8 cellular contexts compared by ENCODE assay signal in the genomic region with DNA sequence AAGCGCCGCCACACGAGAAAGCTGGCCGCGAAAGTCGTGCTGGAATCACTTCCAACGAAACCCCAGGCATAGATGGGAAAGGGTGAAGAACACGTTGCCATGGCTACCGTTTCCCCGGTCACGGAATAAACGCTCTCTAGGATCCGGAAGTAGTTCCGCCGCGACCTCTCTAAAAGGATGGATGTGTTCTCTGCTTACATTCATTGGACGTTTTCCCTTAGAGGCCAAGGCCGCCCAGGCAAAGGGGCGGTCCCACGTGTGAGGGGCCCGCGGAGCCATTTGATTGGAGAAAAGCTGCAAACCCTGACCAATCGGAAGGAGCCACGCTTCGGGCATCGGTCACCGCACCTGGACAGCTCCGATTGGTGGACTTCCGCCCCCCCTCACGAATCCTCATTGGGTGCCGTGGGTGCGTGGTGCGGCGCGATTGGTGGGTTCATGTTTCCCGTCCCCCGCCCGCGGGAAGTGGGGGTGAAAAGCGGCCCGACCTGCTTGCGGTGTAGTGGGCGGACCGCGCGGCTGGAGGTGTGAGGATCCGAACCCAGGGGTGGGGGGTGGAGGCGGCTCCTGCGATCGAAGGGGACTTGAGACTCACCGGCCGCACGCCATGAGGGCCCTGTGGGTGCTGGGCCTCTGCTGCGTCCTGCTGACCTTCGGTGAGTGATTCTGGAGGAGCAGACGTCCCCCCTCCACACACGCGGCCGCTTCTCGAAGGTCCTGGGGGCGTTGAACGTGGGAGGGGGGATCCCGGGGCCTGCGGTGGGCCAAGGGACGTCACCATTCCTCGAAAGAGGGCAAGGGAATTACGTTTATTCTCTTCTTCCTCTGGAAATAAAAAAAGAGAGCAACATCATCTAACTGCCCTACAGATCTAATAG. TPM values are rescaled to one million over a fixed set of nuclear protein-coding genes. Genes with fewer than 3 reads are reported as not detected.
DNase-seq lines count a peak whose midpoint lies in the region; ATAC-seq and TF ChIP-seq lines count a peak whose summit lies in the region.

HSP90B1 (plus strand) TSS at position 502 of the 878 bp plus-strand sequence; CDS start at position 608, 106 bp downstream.

- H3K27me3 Mint-ChIP-seq in activated T-helper 2 cell treated with anti-CD3 and anti-CD28 coated beads, Interferon-gamma antibody, Interleukin-2, Interleukin-4, amounts not matched to agents 10 μg/mL and 5 μg/mL and 100 μg/mL, durations not matched to agents 14 hours and 24 hours and 36 hours (ENCODE audit: low read depth) = no peaks in the 10 kb centered on the region
- peaks cover 0 to 4% (median 0%) of the 10 kb centered on the region in 5 donors for H3K27me3 Mint-ChIP-seq in naive thymus-derived CD4-positive, alpha-beta T cell
- H3K27me3 Mint-ChIP-seq in stimulated activated naive B cell treated with anti-CD40 and anti-IgM and Interleukin-4, amounts not matched to agents 10 μg/mL and 1 μg/mL and 100 μg/mL, for 72 hours = no peaks in the 10 kb centered on the region

- POLR2A ChIA-PET in naive thymus-derived CD4-positive, alpha-beta T cell (lab: Charles Lee) = interaction anchor here (0.6 to 5.7 kb wide), 35 partner anchors 8 to 1306 kb away, joined by 3 to 149 read pairs (median 7); partner anchors contain the start of genes APPL2, EID3, HCFC2 and NFYB

- H3K27me3 ChIP-seq in RWPE2 (ENCODE audit: insufficient read depth, poor library complexity, severe bottlenecking) (no peaks in the 10 kb centered on the region), fibroblast of lung (ENCODE audit: control insufficient read depth, insufficient read depth, low read length) (no peaks in the 10 kb centered on the region)
- no peaks in the 10 kb centered on the region for H3K27me3 ChIP-seq in naive thymus-derived CD4-positive, alpha-beta T cell (ENCODE audit: control insufficient read depth in 2 of 2, insufficient read depth in 2 of 2, low read length in 2 of 2)

- DNase-seq in EH (ENCODE audit: low read depth) (peak; percentile 100), H4 (ENCODE audit: low spot score) (peak; percentile 100), LoVo (ENCODE audit: low spot score) (peak; percentile 100), RWPE2 (ENCODE audit: low spot score) (peak; percentile 100), fibroblast of lung (ENCODE audit: low read depth in 2 of 2) (peak; percentile 100)
- peak; percentile 99 for DNase-seq in activated T-helper 2 cell treated with anti-CD3 and anti-CD28 coated beads, Interferon-gamma antibody, Interleukin-2, Interleukin-4, amounts not matched to agents 10 μg/mL and 5 μg/mL and 100 μg/mL, durations not matched to agents 14 hours and 24 hours and 36 hours (ENCODE audit: low spot score)
- DNase-seq in naive thymus-derived CD4-positive, alpha-beta T cell = peak; percentile 95 to 100 (median 99)
- DNase-seq in stimulated activated naive B cell treated with anti-CD40 and anti-IgM and Interleukin-4, amounts not matched to agents 10 μg/mL and 1 μg/mL and 100 μg/mL, for 72 hours = peak; percentile 100

- CTCF ChIA-PET in naive thymus-derived CD4-positive, alpha-beta T cell (lab: Charles Lee) = interaction anchor here (0.7 to 3.3 kb wide), 7 partner anchors 10 to 179 kb away, joined by 3 to 18 read pairs (median 8); partner anchors contain the start of gene TDG

- H4K20me1 ChIP-seq in fibroblast of lung (ENCODE audit: control insufficient read depth, extremely low read depth, insufficient read depth, low read length) = no peaks in the 10 kb centered on the region

- peak within 1 kb of the TSS; percentile 86 for H3K4me3 Mint-ChIP-seq in activated T-helper 2 cell treated with anti-CD3 and anti-CD28 coated beads, Interferon-gamma antibody, Interleukin-2, Interleukin-4, amounts not matched to agents 10 μg/mL and 5 μg/mL and 100 μg/mL, durations not matched to agents 14 hours and 24 hours and 36 hours (ENCODE audit: low read depth)
- peak within 1 kb of the TSS; percentile 84 to 99 (median 92) for H3K4me3 Mint-ChIP-seq in naive thymus-derived CD4-positive, alpha-beta T cell
- H3K4me3 Mint-ChIP-seq in stimulated activated naive B cell treated with anti-CD40 and anti-IgM and Interleukin-4, amounts not matched to agents 10 μg/mL and 1 μg/mL and 100 μg/mL, for 72 hours = peak within 1 kb of the TSS; percentile 86 to 92

- H3K4me1 Mint-ChIP-seq in activated T-helper 2 cell treated with anti-CD3 and anti-CD28 coated beads, Interferon-gamma antibody, Interleukin-2, Interleukin-4, amounts not matched to agents 10 μg/mL and 5 μg/mL and 100 μg/mL, durations not matched to agents 14 hours and 24 hours and 36 hours (ENCODE audit: low read depth) = peaks cover 46% of the 10 kb centered on the region
- H3K4me1 Mint-ChIP-seq in naive thymus-derived CD4-positive, alpha-beta T cell = peaks cover 41 to 67% (median 52%) of the 10 kb centered on the region in 7 donors
- H3K4me1 Mint-ChIP-seq in stimulated activated naive B cell treated with anti-CD40 and anti-IgM and Interleukin-4, amounts not matched to agents 10 μg/mL and 1 μg/mL and 100 μg/mL, for 72 hours = peaks cover 32 to 55% of the 10 kb centered on the region in 2 donors

- H2AFZ ChIP-seq in fibroblast of lung (ENCODE audit: low read length) = peak within 1 kb of the TSS; percentile 89

- no peaks in the 10 kb centered on the region for H3K9me3 ChIP-seq in RWPE2 (ENCODE audit: severe bottlenecking)
- no peaks in the 10 kb centered on the region for H3K9me3 ChIP-seq in fibroblast of lung (ENCODE audit: control insufficient read depth, insufficient read depth, low read depth, low read length)
- H3K9me3 ChIP-seq in naive thymus-derived CD4-positive, alpha-beta T cell (ENCODE audit: control insufficient read depth in 2 of 3, low read length in 3 of 3) = no peaks in the 10 kb centered on the region

- TF ChIP-seq CTCF in RWPE2 (IDR thresholded peaks at IDR 0.05; ENCODE audit: poor library complexity, severe bottlenecking) = no peak
- no peak for TF ChIP-seq CTCF in fibroblast of lung (conservative IDR thresholded peaks at IDR 0.05 in 1 of 2, IDR thresholded peaks at IDR 0.05 in 1 of 2; ENCODE audit: low read depth in 1 of 2, low read length in 2 of 2)

- peaks cover 44% of the 10 kb centered on the region for H3K79me2 ChIP-seq in fibroblast of lung (ENCODE audit: control insufficient read depth, insufficient read depth, low read length)

- H3K36me3 ChIP-seq in RWPE2 (ENCODE audit: low read depth) = peaks cover 48% of the 10 kb centered on the region
- H3K36me3 ChIP-seq in fibroblast of lung (ENCODE audit: control insufficient read depth, insufficient read depth, low read length) = peaks cover 9% of the 10 kb centered on the region
- H3K36me3 ChIP-seq in naive thymus-derived CD4-positive, alpha-beta T cell (ENCODE audit: control insufficient read depth in 2 of 3, insufficient read depth in 3 of 3, low read length in 3 of 3) = peaks cover 5 to 29% (median 20%) of the 10 kb centered on the region in 3 experiments

- ATAC-seq in RWPE2 (ENCODE audit: low read depth) = peak; percentile 80
- ATAC-seq in naive thymus-derived CD4-positive, alpha-beta T cell = peak; percentile 84
- peak; percentile 57 to 62 for ATAC-seq in stimulated activated naive B cell treated with anti-CD40 and anti-IgM and Interleukin-4, amounts not matched to agents 10 μg/mL and 1 μg/mL and 100 μg/mL, for 72 hours (replicated peaks)

- H3K27ac ChIP-seq in RWPE2 (ENCODE audit: poor library complexity, severe bottlenecking) (peak within 1 kb of the TSS; percentile 58), fibroblast of lung (ENCODE audit: insufficient read depth, low read length) (peak within 1 kb of the TSS; percentile 89)
- peak within 1 kb of the TSS; percentile 100 for H3K27ac ChIP-seq in naive thymus-derived CD4-positive, alpha-beta T cell (ENCODE audit: low read depth, low read length)

- H3K9ac ChIP-seq in fibroblast of lung (ENCODE audit: insufficient read depth, low read length) = peak within 1 kb of the TSS; percentile 96

- peak within 1 kb of the TSS; percentile 100 for H3K27ac Mint-ChIP-seq in activated T-helper 2 cell treated with anti-CD3 and anti-CD28 coated beads, Interferon-gamma antibody, Interleukin-2, Interleukin-4, amounts not matched to agents 10 μg/mL and 5 μg/mL and 100 μg/mL, durations not matched to agents 14 hours and 24 hours and 36 hours
- H3K27ac Mint-ChIP-seq in naive thymus-derived CD4-positive, alpha-beta T cell = peak within 1 kb of the TSS; percentile 97 to 100 (median 100)
- peak within 1 kb of the TSS; percentile 98 for H3K27ac Mint-ChIP-seq in stimulated activated naive B cell treated with anti-CD40 and anti-IgM and Interleukin-4, amounts not matched to agents 10 μg/mL and 1 μg/mL and 100 μg/mL, for 72 hours

- intact Hi-C loops in activated T-helper 2 cell treated with anti-CD3 and anti-CD28 coated beads, Interferon-gamma antibody, Interleukin-2, Interleukin-4, amounts not matched to agents 10 μg/mL and 5 μg/mL and 100 μg/mL, durations not matched to agents 14 hours and 24 hours and 36 hours (cut with micrococcal nuclease) = loop anchor here (1.0 to 5.0 kb wide), 11 partner anchors 17 to 1401 kb away; partner anchors contain the start of genes C12orf75, CHST11, EID3 and HCFC2
- intact Hi-C loops in naive thymus-derived CD4-positive, alpha-beta T cell (cut with micrococcal nuclease) = loop anchor here (1.0 to 10.0 kb wide), 17 partner anchors 27 to 1868 kb away; partner anchors contain the start of genes APPL2 (in 2 of the 2), HCFC2 (in 2 of the 2), NFYB (in 2 of the 2) and NT5DC3 (in 2 of the 2)

- H3K4me3 ChIP-seq in RWPE2 (ENCODE audit: severe bottlenecking) (peak within 1 kb of the TSS; percentile 95), fibroblast of lung (replicated peaks in 1 of 4; ENCODE audit: control extremely low read depth in 1 of 4, insufficient read depth in 1 of 4, low read depth in 3 of 4, low read length in 4 of 4) (peak within 1 kb of the TSS; percentile 66 to 95 (median 81))
- peak within 1 kb of the TSS; percentile 76 for H3K4me3 ChIP-seq in naive thymus-derived CD4-positive, alpha-beta T cell (ENCODE audit: low read length)

- H3K36me3 Mint-ChIP-seq in activated T-helper 2 cell treated with anti-CD3 and anti-CD28 coated beads, Interferon-gamma antibody, Interleukin-2, Interleukin-4, amounts not matched to agents 10 μg/mL and 5 μg/mL and 100 μg/mL, durations not matched to agents 14 hours and 24 hours and 36 hours (ENCODE audit: low read depth) = peaks cover 59% of the 10 kb centered on the region
- peaks cover 14 to 35% (median 21%) of the 10 kb centered on the region in 5 donors for H3K36me3 Mint-ChIP-seq in naive thymus-derived CD4-positive, alpha-beta T cell
- H3K36me3 Mint-ChIP-seq in stimulated activated naive B cell treated with anti-CD40 and anti-IgM and Interleukin-4, amounts not matched to agents 10 μg/mL and 1 μg/mL and 100 μg/mL, for 72 hours = peaks cover 41 to 50% of the 10 kb centered on the region in 2 donors

- no peaks in the 10 kb centered on the region for H3K9me3 Mint-ChIP-seq in activated T-helper 2 cell treated with anti-CD3 and anti-CD28 coated beads, Interferon-gamma antibody, Interleukin-2, Interleukin-4, amounts not matched to agents 10 μg/mL and 5 μg/mL and 100 μg/mL, durations not matched to agents 14 hours and 24 hours and 36 hours
- H3K9me3 Mint-ChIP-seq in naive thymus-derived CD4-positive, alpha-beta T cell = peaks cover 0 to 6% (median 0%) of the 10 kb centered on the region in 11 donors
- peaks cover 0 to 4% of the 10 kb centered on the region in 2 donors for H3K9me3 Mint-ChIP-seq in stimulated activated naive B cell treated with anti-CD40 and anti-IgM and Interleukin-4, amounts not matched to agents 10 μg/mL and 1 μg/mL and 100 μg/mL, for 72 hours

- peaks cover 35% of the 10 kb centered on the region for H3K4me1 ChIP-seq in RWPE2 (ENCODE audit: insufficient read depth, poor library complexity, severe bottlenecking)
- H3K4me1 ChIP-seq in fibroblast of lung (ENCODE audit: control insufficient read depth, extremely low read depth, insufficient read depth, low read length) = peaks cover 3% of the 10 kb centered on the region
- H3K4me1 ChIP-seq in naive thymus-derived CD4-positive, alpha-beta T cell (ENCODE audit: control insufficient read depth in 2 of 2, insufficient read depth in 2 of 2, low read length in 2 of 2) = peaks cover 36 to 44% of the 10 kb centered on the region in 2 donors

- peak within 1 kb of the TSS; percentile 95 for H3K4me2 ChIP-seq in fibroblast of lung (ENCODE audit: extremely low read depth, insufficient read depth, low read length)

RNA-seq across cellular contexts. Expression of gene HSP90B1, which starts in this region (rescaled TPM):
- total RNA-seq in H4 (2014; rRNA removed; shearing (Covaris generic)) = 507 and 561 TPM in 2 replicates
- total RNA-seq in activated T-helper 2 cell treated with anti-CD3 and anti-CD28 coated beads, Interferon-gamma antibody, Interleukin-2, Interleukin-4, amounts not matched to agents 10 μg/mL and 5 μg/mL and 100 μg/mL, durations not matched to agents 14 hours and 24 hours and 36 hours = 615 and 617 TPM in 2 replicates
- 381 and 1,015 TPM in 2 replicates for total RNA-seq in fibroblast of lung
- polyA plus RNA-seq in fibroblast of lung = 779 and 983 TPM in 2 replicates
- 618 and 749 TPM in 2 replicates for polyA plus RNA-seq in fibroblast of lung (2012)
- 27.7 and 36.5 TPM in 2 replicates for polyA minus RNA-seq in fibroblast of lung (ENCODE audit: low replicate concordance)
- 100 to 1,000 TPM; 226 to 461 (median 436) TPM for total RNA-seq in naive thymus-derived CD4-positive, alpha-beta T cell
- polyA plus RNA-seq in naive thymus-derived CD4-positive, alpha-beta T cell = 100 to 1,000 TPM; 184 to 230 TPM

Comparison
In these comparisons a context has a peak if more than half of its experiments do, and no peak if none do; other contexts are left out.
1. Peak in every context shown above with its lines: DNase-seq, ATAC-seq, H3K4me3 ChIP-seq and H3K27ac ChIP-seq.